ENCODE assay signal across 6 cellular contexts in the genomic region with DNA sequence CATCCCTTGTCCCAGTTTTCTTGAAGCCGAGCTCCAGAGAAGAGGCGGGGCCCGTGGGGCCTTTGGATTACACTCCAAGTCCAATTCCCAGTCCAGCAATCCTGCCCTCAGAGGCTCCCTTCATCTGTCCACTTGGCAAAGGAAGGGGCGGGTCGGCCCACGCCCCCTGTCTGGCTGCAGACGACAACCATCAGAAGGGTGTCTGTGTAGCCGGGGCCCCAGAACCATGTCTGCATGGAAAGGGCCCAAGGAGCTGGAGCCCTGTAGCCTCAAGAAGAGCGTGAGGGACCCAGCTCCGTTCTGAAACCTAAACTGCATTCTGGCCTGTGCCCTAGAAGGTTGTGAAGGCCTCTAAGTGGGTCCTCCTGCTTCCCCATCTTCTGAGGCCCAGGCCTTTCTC.
DNase-seq lines count a peak whose midpoint lies in the region; ATAC-seq and TF ChIP-seq lines count a peak whose summit lies in the region.
"Not testable (repeated sequence)": the region's sequence is repeated elsewhere in the genome, so short reads cannot be mapped to it uniquely, and the experiment has no call there.

No MANE protein-coding gene starts in this region.

- H3K9me3 Mint-ChIP-seq in activated CD8-positive, alpha-beta memory T cell treated with anti-CD3 and anti-CD28 coated beads, Interleukin-2, amount 10 ng/mL, durations not matched to agents 7 days and 5 days (ENCODE audit: low read depth); osteocyte (ENCODE audit: unreplicated experiment): not testable (repeated sequence)

- not testable (repeated sequence) for H3K27ac ChIP-seq in Peyer's patch, right atrium auricular region, upper lobe of right lung

- not testable (repeated sequence) for H3K4me1 ChIP-seq in Peyer's patch, right atrium auricular region, upper lobe of right lung

- H3K36me3 ChIP-seq in Peyer's patch, right atrium auricular region, upper lobe of right lung: not testable (repeated sequence)

- H3K27me3 ChIP-seq in Peyer's patch, right atrium auricular region, upper lobe of right lung: not testable (repeated sequence)

- not testable (repeated sequence) for H3K36me3 Mint-ChIP-seq in activated CD8-positive, alpha-beta memory T cell treated with anti-CD3 and anti-CD28 coated beads, Interleukin-2, amount 10 ng/mL, durations not matched to agents 7 days and 5 days; osteocyte (ENCODE audit: unreplicated experiment)

- H3K4me3 ChIP-seq in Peyer's patch, right atrium auricular region, upper lobe of right lung: not testable (repeated sequence)

- not testable (repeated sequence) for H3K9me3 ChIP-seq in Peyer's patch, right atrium auricular region, upper lobe of right lung

- H3K4me3 Mint-ChIP-seq in activated CD8-positive, alpha-beta memory T cell treated with anti-CD3 and anti-CD28 coated beads, Interleukin-2, amount 10 ng/mL, durations not matched to agents 7 days and 5 days; osteocyte (ENCODE audit: unreplicated experiment): not testable (repeated sequence)

- H3K27ac Mint-ChIP-seq in activated CD8-positive, alpha-beta memory T cell treated with anti-CD3 and anti-CD28 coated beads, Interleukin-2, amount 10 ng/mL, durations not matched to agents 7 days and 5 days; osteocyte (ENCODE audit: unreplicated experiment): not testable (repeated sequence)

- ATAC-seq in activated CD8-positive, alpha-beta memory T cell treated with anti-CD3 and anti-CD28 coated beads, Interleukin-2, amount 10 ng/mL, durations not matched to agents 7 days and 5 days; upper lobe of right lung: not testable (repeated sequence)

- CTCF ChIA-PET in activated CD8-positive, alpha-beta memory T cell treated with anti-CD3 and anti-CD28 coated beads, Interleukin-2, amount 10 ng/mL, durations not matched to agents 7 days and 5 days (lab: Charles Lee): not testable (repeated sequence)

- intact Hi-C loops in upper lobe of right lung (cut with DNase I): not testable (repeated sequence)

- DNase-seq in Peyer's patch: peak in 2 of 3 donors; percentile 20 to 25
- DNase-seq in activated CD8-positive, alpha-beta memory T cell treated with anti-CD3 and anti-CD28 coated beads, Interleukin-2, amount 10 ng/mL, durations not matched to agents 7 days and 5 days: peak; percentile 18
- DNase-seq in ecto neural progenitor cell (ENCODE audit: low spot score): peak; percentile 16
- peak; percentile 43 for DNase-seq in right atrium auricular region (ENCODE audit: low spot score)
- peak; percentile 60 for DNase-seq in osteocyte (ENCODE audit: extremely low spot score, unreplicated experiment)
- peak; percentile 39 for DNase-seq in upper lobe of right lung

- H3K4me1 Mint-ChIP-seq in activated CD8-positive, alpha-beta memory T cell treated with anti-CD3 and anti-CD28 coated beads, Interleukin-2, amount 10 ng/mL, durations not matched to agents 7 days and 5 days: peaks cover 22% of the 10 kb centered on the region
- H3K4me1 Mint-ChIP-seq in osteocyte (ENCODE audit: unreplicated experiment): not testable (repeated sequence)

- not testable (repeated sequence) for TF ChIP-seq CTCF in Peyer's patch (IDR thresholded peaks at IDR 0.05); right atrium auricular region (IDR thresholded peaks at IDR 0.05); osteocyte (IDR thresholded peaks at IDR 0.05); upper lobe of right lung (IDR thresholded peaks at IDR 0.05)

- TF ChIP-seq POLR2A in Peyer's patch (IDR thresholded peaks at IDR 0.05): not testable (repeated sequence)

- not testable (repeated sequence) for H3K27me3 Mint-ChIP-seq in activated CD8-positive, alpha-beta memory T cell treated with anti-CD3 and anti-CD28 coated beads, Interleukin-2, amount 10 ng/mL, durations not matched to agents 7 days and 5 days; osteocyte (ENCODE audit: unreplicated experiment)
